Comparison of ENCODE assay signal across 9 cellular contexts in the genomic region with DNA sequence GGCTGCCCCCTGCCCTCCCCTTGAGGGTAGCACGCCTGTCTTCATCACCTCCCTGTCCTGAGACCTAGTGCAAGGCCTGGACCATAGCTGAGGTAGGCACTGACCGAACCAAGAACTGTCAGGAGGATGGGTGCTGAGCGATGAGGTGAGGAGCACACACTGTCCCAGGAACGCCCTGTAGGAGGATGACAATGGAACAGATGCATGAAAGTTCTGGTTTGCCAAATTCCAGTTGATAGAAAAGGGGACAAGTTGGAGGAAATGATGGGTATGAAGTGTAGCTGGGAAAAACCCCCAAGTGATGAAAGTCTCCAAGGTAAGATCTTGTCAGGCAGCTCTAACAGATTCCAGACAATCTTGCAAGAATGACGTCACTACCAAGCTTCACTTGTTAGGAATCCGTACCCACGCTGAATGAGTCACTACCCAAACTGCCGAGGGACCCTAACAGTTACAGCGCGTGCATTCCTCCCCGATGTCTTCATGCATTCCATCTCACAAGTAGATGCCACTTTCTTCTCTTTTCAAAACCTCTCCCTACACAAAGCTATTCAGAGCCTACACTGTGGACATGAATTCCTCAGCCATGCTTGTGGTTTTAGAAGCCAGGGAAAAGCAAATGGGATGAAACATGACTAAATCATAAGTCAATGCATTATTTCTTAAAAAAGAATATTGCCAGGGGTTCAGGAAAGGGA. TPM values are rescaled to one million over a fixed set of nuclear protein-coding genes. Genes with fewer than 3 reads are reported as not detected.
DNase-seq lines count a peak whose midpoint lies in the region; ATAC-seq, FAIRE-seq and TF ChIP-seq lines count a peak whose summit lies in the region.
"Had no signal": no experiment of that assay in that cellular context is flagged by ENCODE, and none has a peak within 500 bp of the region (broad histone marks: within the 10 kb centered on the region; RNA-seq: fewer than 3 reads in every experiment).

No MANE protein-coding gene starts in this region.

- FAIRE-seq in GM12892 (lab: Jason Lieb, UNC), result no peak

- peak; percentile 96 for DNase-seq in AG08395 (ENCODE audit: low spot score)
- peak; percentile 100 for DNase-seq in NCI-H226
- DNase-seq in epithelial cell of proximal tubule (ENCODE audit: low read depth), result peak; percentile 100
- peak; percentile 99 for DNase-seq in myocyte (ENCODE audit: low read depth)
- no peak for DNase-seq in stimulated activated CD4-positive, alpha-beta T cell treated with anti-CD3 and anti-CD28 coated beads, Interleukin-15, amount 100 ng/mL, for 24 hours
- DNase-seq in activated naive CD4-positive, alpha-beta T cell (lab: John Stamatoyannopoulos, UW), result no peak
- DNase-seq in stimulated activated effector memory CD8-positive, alpha-beta T cell treated with anti-CD3 and anti-CD28 coated beads, Interleukin-12 subunit alpha, Interleukin-12 subunit beta, amount 100 ng/mL, for 72 hours (ENCODE audit: low spot score in 2 of 2), result no peak
- no peak for DNase-seq in GM12892 (ENCODE audit: insufficient read length)

- TF ChIP-seq CTCF in epithelial cell of proximal tubule (conservative IDR thresholded peaks at IDR 0.05; ENCODE audit: low read depth, low read length), result no peak

- no peaks in the 10 kb centered on the region for H3K36me3 Mint-ChIP-seq in stimulated activated effector memory CD8-positive, alpha-beta T cell treated with anti-CD3 and anti-CD28 coated beads, Interleukin-12 subunit alpha, Interleukin-12 subunit beta, amount 100 ng/mL, for 72 hours

- TF ChIP-seq POLR2A in GM12892 (IDR thresholded peaks at IDR 0.05; ENCODE audit: low read depth, low read length), result no peak

- ATAC-seq in stimulated activated effector memory CD8-positive, alpha-beta T cell treated with anti-CD3 and anti-CD28 coated beads, Interleukin-12 subunit alpha, Interleukin-12 subunit beta, amount 100 ng/mL, for 72 hours, result no peak

- H3K4me1 Mint-ChIP-seq in stimulated activated effector memory CD8-positive, alpha-beta T cell treated with anti-CD3 and anti-CD28 coated beads, Interleukin-12 subunit alpha, Interleukin-12 subunit beta, amount 100 ng/mL, for 72 hours, result peaks cover 12% of the 10 kb centered on the region
- H3K4me1 Mint-ChIP-seq: activated naive CD4-positive, alpha-beta T cell treated with anti-CD3 and anti-CD28 coated beads, Interleukin-2, amount 50 U/mL, for 24 hours had no signal

- H3K4me3 Mint-ChIP-seq in stimulated activated effector memory CD8-positive, alpha-beta T cell treated with anti-CD3 and anti-CD28 coated beads, Interleukin-12 subunit alpha, Interleukin-12 subunit beta, amount 100 ng/mL, for 72 hours, result no peak overlapping the region
- H3K4me3 Mint-ChIP-seq: activated naive CD4-positive, alpha-beta T cell treated with anti-CD3 and anti-CD28 coated beads, Interleukin-2, amount 50 U/mL, for 24 hours had no signal

- H3K4me3 ChIP-seq in epithelial cell of proximal tubule (ENCODE audit: low read depth, low read length), result no peak overlapping the region

- no peaks in the 10 kb centered on the region for H3K9me3 Mint-ChIP-seq in stimulated activated effector memory CD8-positive, alpha-beta T cell treated with anti-CD3 and anti-CD28 coated beads, Interleukin-12 subunit alpha, Interleukin-12 subunit beta, amount 100 ng/mL, for 72 hours
- H3K9me3 Mint-ChIP-seq: activated naive CD4-positive, alpha-beta T cell treated with anti-CD3 and anti-CD28 coated beads, Interleukin-2, amount 50 U/mL, for 24 hours had no signal

- no peak overlapping the region for H3K27ac Mint-ChIP-seq in stimulated activated effector memory CD8-positive, alpha-beta T cell treated with anti-CD3 and anti-CD28 coated beads, Interleukin-12 subunit alpha, Interleukin-12 subunit beta, amount 100 ng/mL, for 72 hours
- H3K27ac Mint-ChIP-seq: activated naive CD4-positive, alpha-beta T cell treated with anti-CD3 and anti-CD28 coated beads, Interleukin-2, amount 50 U/mL, for 24 hours had no signal

RNA-seq across cellular contexts. Expression of a gene that starts 27.6 kb away (rescaled TPM):
- 222 and 290 TPM in 2 replicates for total RNA-seq in epithelial cell of proximal tubule
- total RNA-seq in myocyte, result 126 and 134 TPM in 2 replicates
- polyA plus RNA-seq in myocyte (2012), result 210 TPM
- polyA plus RNA-seq in GM12892 (2012; ENCODE audit: missing spikeins), result 128 TPM

Comparison
In these comparisons a context has a peak if more than half of its experiments do, and no peak if none do; other contexts are left out.
1. DNase-seq: peak in AG08395 (single experiment), NCI-H226 (single experiment), epithelial cell of proximal tubule (single experiment) and myocyte (single experiment); none in stimulated activated CD4-positive, alpha-beta T cell treated with anti-CD3 and anti-CD28 coated beads, Interleukin-15, amount 100 ng/mL, for 24 hours (single experiment), activated naive CD4-positive, alpha-beta T cell (0 of 4), stimulated activated effector memory CD8-positive, alpha-beta T cell treated with anti-CD3 and anti-CD28 coated beads, Interleukin-12 subunit alpha, Interleukin-12 subunit beta, amount 100 ng/mL, for 72 hours (0 of 2) and GM12892 (single experiment).